8 cellular contexts compared by ENCODE assay signal in genomic region chr9:97013151-97014132, GRCh38. TPM values are rescaled to one million over a fixed set of nuclear protein-coding genes. Genes with fewer than 3 reads are reported as not detected.
DNase-seq lines count a peak whose midpoint lies in the region; ATAC-seq and TF ChIP-seq lines count a peak whose summit lies in the region.
"Not testable (repeated sequence)": the region's sequence is repeated elsewhere in the genome, so short reads cannot be mapped to it uniquely, and the experiment has no call there.

No MANE protein-coding gene starts in this region.

- H3K4me3 ChIP-seq in OCI-LY7 (ENCODE audit: low read depth, low read length, poor library complexity, severe bottlenecking) (peak overlapping the region; percentile 77), epithelial cell of proximal tubule (ENCODE audit: low read depth, low read length) (peak overlapping the region; percentile 61)

- not testable (repeated sequence) for H3K9me3 ChIP-seq in OCI-LY7 (ENCODE audit: low read length)

- peak; percentile 78 for DNase-seq in D341Med (ENCODE audit: low spot score)
- DNase-seq in HuH-7.5 (ENCODE audit: low spot score), result peak; percentile 28
- peak; percentile 77 for DNase-seq in OCI-LY7 (ENCODE audit: low spot score)
- DNase-seq in activated T-cell treated with anti-CD3 and anti-CD28 coated beads for 48 hours (ENCODE audit: low read depth), result peak; percentile 66
- DNase-seq in epithelial cell of proximal tubule (ENCODE audit: low read depth), result not testable (repeated sequence)
- DNase-seq in mucosa of gallbladder (ENCODE audit: low spot score), result peak; percentile 76
- DNase-seq in stimulated activated CD8-positive, alpha-beta memory T cell treated with anti-CD3 and anti-CD28 coated beads, Interleukin-4, amount 100 ng/mL, for 1 hour (ENCODE audit: low read depth in 2 of 2, low spot score in 1 of 2), result peak; percentile 16 to 52

- TF ChIP-seq CTCF in OCI-LY7 (conservative IDR thresholded peaks at IDR 0.05; ENCODE audit: low read length); epithelial cell of proximal tubule (conservative IDR thresholded peaks at IDR 0.05; ENCODE audit: low read depth, low read length): not testable (repeated sequence)

- peak overlapping the region; percentile 79 for H2AFZ ChIP-seq in OCI-LY7 (ENCODE audit: low read length)

- H3K27ac ChIP-seq in OCI-LY7 (ENCODE audit: low read depth, low read length, poor library complexity, severe bottlenecking), result peak overlapping the region; percentile 50

- H3K4me1 ChIP-seq in OCI-LY7 (ENCODE audit: insufficient read depth, low read length, poor library complexity, severe bottlenecking), result not testable (repeated sequence)

- H3K9me2 ChIP-seq in OCI-LY7 (ENCODE audit: insufficient read depth, low read length), result not testable (repeated sequence)

- not testable (repeated sequence) for H4K20me1 ChIP-seq in OCI-LY7 (ENCODE audit: insufficient read depth, low read length)

- peak; percentile 86 for ATAC-seq in GM21528 (IDR thresholded peaks at IDR 0.05; ENCODE audit: low FRiP score, unreplicated experiment)

- intact Hi-C loops in OCI-LY7 (cut with micrococcal nuclease; ENCODE audit: unreplicated experiment), result not testable (repeated sequence)

- not testable (repeated sequence) for BruUV-seq in OCI-LY7 (replicated peaks; lab: Mats Ljungman, UMichigan)

- CTCF ChIA-PET in OCI-LY7 (lab: Charles Lee; ENCODE audit: unreplicated experiment), result not testable (repeated sequence)

- H3K79me2 ChIP-seq in OCI-LY7 (ENCODE audit: insufficient read depth, low read depth, low read length), result peaks cover 29% of the 10 kb centered on the region

- POLR2A ChIA-PET in OCI-LY7 (lab: Charles Lee), result interaction anchor here (0.6 kb wide), 1 partner anchor 558 kb away, joined by 3 read pairs; no protein-coding TSS in a partner anchor

- H3K4me2 ChIP-seq in OCI-LY7 (ENCODE audit: low read length), result peak overlapping the region; percentile 70

- H3K36me3 ChIP-seq in OCI-LY7 (ENCODE audit: insufficient read depth, low read length), result not testable (repeated sequence)

RNA-seq across cellular contexts. Expression of gene CTSV, which starts 25.5 kb away (rescaled TPM):
- total RNA-seq in OCI-LY7 (2014; rRNA removed; shearing (Covaris generic)), result 1.3 TPM in 2 replicates
- total RNA-seq in OCI-LY7 (2022) (0.25 and 0.31 TPM in 2 replicates), epithelial cell of proximal tubule (9.6 and 10.9 TPM in 2 replicates), mucosa of gallbladder (2.5 TPM)
